In genomic region chr6:14270925-14271791, GRCh38 we compare ENCODE assay signal across 9 cellular contexts.
DNase-seq lines count a peak whose midpoint lies in the region; ATAC-seq, FAIRE-seq and TF ChIP-seq lines count a peak whose summit lies in the region.
"Had no signal": no experiment of that assay in that cellular context is flagged by ENCODE, and none has a peak within 500 bp of the region (broad histone marks: within the 10 kb centered on the region; RNA-seq: fewer than 3 reads in every experiment).

No MANE protein-coding gene starts in this region.

- intact Hi-C loops in K562 (cut with micrococcal nuclease): no loop called here

- H3K9me1 ChIP-seq in K562 (ENCODE audit: control insufficient read depth, insufficient read depth, low read length): no peaks in the 10 kb centered on the region

- peak overlapping the region in 1 of 2 experiments; percentile 73; a peak in 2 of 4 replicates for H3K9ac ChIP-seq in K562 (ENCODE audit: insufficient read depth in 1 of 2, low read depth in 2 of 2, low read length in 2 of 2)
- H3K9ac ChIP-seq in MM.1S (ENCODE audit: low read length): no peak overlapping the region

- H3K4me3 ChIP-seq in SJCRH30: no peak overlapping the region
- H3K4me3 ChIP-seq in K562: no peak overlapping the region
- no peak overlapping the region for H3K4me3 ChIP-seq in skeletal muscle cell (ENCODE audit: low read depth, low read length)
- H3K4me3 ChIP-seq in H7 (ENCODE audit: insufficient read depth, low read depth, low read length): no peak overlapping the region
- H3K4me3 ChIP-seq in MM.1S (ENCODE audit: low read length): no peak overlapping the region

- H3K27ac ChIP-seq in SJCRH30 (no peak overlapping the region), K562 (ENCODE audit: extremely low read depth, low read depth, low read length) (no peak overlapping the region; the same call in 2 of the 3 replicates), MM.1S (ENCODE audit: low read length) (no peak overlapping the region)

- no peak for TF ChIP-seq POLR2A in K562 (conservative IDR thresholded peaks at IDR 0.05)

- in situ Hi-C loops in K562 (cut with MboI): no loop called here

- FAIRE-seq in K562 (lab: Jason Lieb, UNC): peak; percentile 85
- FAIRE-seq: colon had no signal

- H3K27me3 ChIP-seq in SJCRH30: no peaks in the 10 kb centered on the region
- peaks cover 2 to 22% of the 10 kb centered on the region in 2 experiments; a peak in 3 of 5 replicates for H3K27me3 ChIP-seq in K562 (ENCODE audit: control insufficient read depth in 2 of 2, insufficient read depth in 2 of 2, low read length in 2 of 2)
- H3K27me3 ChIP-seq in H7 (ENCODE audit: control insufficient read depth, insufficient read depth, low read length): no peaks in the 10 kb centered on the region; the same call in 1 of the 2 replicates
- H3K27me3 ChIP-seq in MM.1S (replicated peaks; ENCODE audit: insufficient read depth, low read length): no peaks in the 10 kb centered on the region

- 3% methylated on average over 11 of the region's 11 CpGs for WGBS in K562 (ENCODE audit: insufficient coverage, low coverage, missing lambda C conversion rate)

- H3K9me2 ChIP-seq in MM.1S (replicated peaks; ENCODE audit: insufficient read depth, low read length): no peaks in the 10 kb centered on the region

- 0 out of 6 replicates have a peak, but pooled peaks of 1 of the 3 experiments have one; percentile 1 for TF ChIP-seq CTCF in K562 (IDR thresholded peaks at IDR 0.05 in 2 of 3, conservative IDR thresholded peaks at IDR 0.05 in 1 of 3; ENCODE audit: insufficient read depth in 2 of 3, low read depth in 1 of 3, low read length in 3 of 3)
- no peak for TF ChIP-seq CTCF in MM.1S (IDR thresholded peaks at IDR 0.05; ENCODE audit: low read length)

- H3F3A ChIP-seq in MM.1S (ENCODE audit: insufficient read depth, low read length): no peaks in the 10 kb centered on the region

- TF ChIP-seq EP300 in K562 (IDR thresholded peaks at IDR 0.05; ENCODE audit: low read length): no peak

- H3K4me1 ChIP-seq in SJCRH30 (no peaks in the 10 kb centered on the region), K562 (replicated peaks in 1 of 2; ENCODE audit: control insufficient read depth in 2 of 2, insufficient read depth in 2 of 2, low read length in 2 of 2) (peaks cover 5 to 11% of the 10 kb centered on the region in 2 experiments; a peak in 4 of 5 replicates), MM.1S (ENCODE audit: low read length) (peaks cover 5% of the 10 kb centered on the region)

- ATAC-seq in K562: peak; percentile 83
- no peak for ATAC-seq in HG02678 (IDR thresholded peaks at IDR 0.05; ENCODE audit: unreplicated experiment)

- CTCF ChIA-PET in K562 (lab: Yijun Ruan, JAX; ENCODE audit: low intra/inter-chr PET ratio): no interaction called here

- TF ChIP-seq RAD21 in K562 (CRISPR knock-in tag; conservative IDR thresholded peaks at IDR 0.05 in 1 of 2, IDR thresholded peaks at IDR 0.05 in 1 of 2): no peak

- peak; percentile 74 for DNase-seq in CD1c-positive myeloid dendritic cell (ENCODE audit: extremely low spot score)
- peak; percentile 8 to 16 for DNase-seq in SJCRH30
- DNase-seq in K562 (ENCODE audit: extremely low read depth in 1 of 4, low spot score in 3 of 4): peak; percentile 53 to 75 (median 62)
- DNase-seq in skeletal muscle cell (ENCODE audit: low read depth): peak; percentile 43
- no peak for DNase-seq in H7
- no peak for DNase-seq in MM.1S
- DNase-seq in NCI-H1048 (lab: John Stamatoyannopoulos, UW): no peak

- H3K79me2 ChIP-seq in K562 (ENCODE audit: control insufficient read depth, insufficient read depth, low read length) (no peaks in the 10 kb centered on the region), MM.1S (ENCODE audit: low read length) (no peaks in the 10 kb centered on the region)

- H3K4me2 ChIP-seq in K562 (ENCODE audit: insufficient read depth, low read length): peak overlapping the region; percentile 68
- no peak overlapping the region for H3K4me2 ChIP-seq in MM.1S (ENCODE audit: low read depth, low read length)

- BruUV-seq in K562 (replicated peaks; lab: Mats Ljungman, UMichigan): no TSS peak

- H3K36me3 ChIP-seq in SJCRH30 (no peaks in the 10 kb centered on the region), K562 (ENCODE audit: control insufficient read depth, insufficient read depth, low read length) (no peaks in the 10 kb centered on the region), H7 (replicated peaks; ENCODE audit: control insufficient read depth, insufficient read depth, low read length) (no peaks in the 10 kb centered on the region), MM.1S (replicated peaks; ENCODE audit: insufficient read depth, low read length) (no peaks in the 10 kb centered on the region)

- POLR2A ChIA-PET in K562 (lab: Yijun Ruan, JAX): interaction anchor here (0.8 to 1.3 kb wide), 2 partner anchors 15 to 359 kb away, joined by 4 to 5 read pairs; no protein-coding TSS in a partner anchor

- H4K20me1 ChIP-seq in K562 (replicated peaks; ENCODE audit: control insufficient read depth, insufficient read depth, low read length) (no peaks in the 10 kb centered on the region), MM.1S (ENCODE audit: insufficient read depth, low read length) (no peaks in the 10 kb centered on the region)

- H3K9me3 ChIP-seq in SJCRH30 (replicated peaks) (no peaks in the 10 kb centered on the region), K562 (replicated peaks; ENCODE audit: control insufficient read depth, insufficient read depth, low read depth, low read length) (peaks cover 6% of the 10 kb centered on the region), MM.1S (replicated peaks; ENCODE audit: insufficient read depth, low read length) (no peaks in the 10 kb centered on the region)

- H2AFZ ChIP-seq in K562 (ENCODE audit: low read depth, low read length): peak overlapping the region; percentile 71
- H2AFZ ChIP-seq in MM.1S (ENCODE audit: low read length): no peak overlapping the region

TF ChIP-seq in K562, 482 proteins besides CTCF, POLR2A, EP300 and RAD21 (continues in another document):
- no peak for TF ChIP-seq ZNF134 (CRISPR knock-in tag; conservative IDR thresholded peaks at IDR 0.05)

Comparison
In these comparisons a context has a peak if more than half of its experiments do, and no peak if none do; other contexts are left out.
1. DNase-seq: peak in CD1c-positive myeloid dendritic cell (single experiment), SJCRH30 (2 of 2), K562 (4 of 4) and skeletal muscle cell (single experiment); none in H7 (single experiment), MM.1S (single experiment) and NCI-H1048 (single experiment).